31 cellular contexts compared by ENCODE assay signal in genomic region chr2:33018271-33018670, GRCh38.
A peak's percentile ranks its signal among the peaks of the same experiment; 100 is the strongest.
DNase-seq lines count a peak whose midpoint lies in the region; ATAC-seq and TF ChIP-seq lines count a peak whose summit lies in the region.
"Had no signal": no experiment of that assay in that cellular context is flagged by ENCODE, and none has a peak within 500 bp of the region (broad histone marks: within the 10 kb centered on the region; RNA-seq: fewer than 3 reads in every experiment).

No MANE protein-coding gene starts in this region.

- no peak for TF ChIP-seq RAD21 in IMR-90 (IDR thresholded peaks at IDR 0.05; ENCODE audit: low read length)

- H3K27me3 Mint-ChIP-seq in type B pancreatic cell = no peaks in the 10 kb centered on the region
- H3K27me3 Mint-ChIP-seq: progenitor cell of endocrine pancreas had no signal

- peaks cover 19% of the 10 kb centered on the region for H3K9me1 ChIP-seq in IMR-90 (ENCODE audit: insufficient read depth, low read length)

- H3K4me2 ChIP-seq in IMR-90 (ENCODE audit: low read depth, low read length) (no peak overlapping the region), mesenchymal stem cell (ENCODE audit: low read length, poor library complexity, severe bottlenecking) (no peak overlapping the region)

- peak overlapping the region; percentile 35 for H3K4me3 Mint-ChIP-seq in type B pancreatic cell
- H3K4me3 Mint-ChIP-seq: activated naive CD8-positive, alpha-beta T cell treated with anti-CD3 and anti-CD28 coated beads, Interleukin-2, amount 10 ng/mL, durations not matched to agents 7 days and 5 days; activated T-cell treated with anti-CD3 and anti-CD28 coated beads, Interleukin-2, amount 50 U/mL, for 24 hours; stimulated activated naive CD8-positive, alpha-beta T cell treated with anti-CD3 and anti-CD28 coated beads, Interleukin-15, amount 100 ng/mL, for 72 hours; T-helper 2 cell treated with Interferon-gamma antibody and Interleukin-4, amounts not matched to agents 5 μg/mL and 100 μg/mL, for 36 hours had no signal

- no TSS peak for BruUV-seq in IMR-90 (replicated peaks; lab: Mats Ljungman, UMichigan)

- WGBS in IMR-90 (ENCODE audit: extremely low coverage in 2 of 2, insufficient read length in 1 of 2), 2 experiments = 100% methylated on average over 2 of the region's 2 CpGs; no CpG with 5 or more reads in 1 of the 2 experiments
- 100% methylated on average over 2 of the region's 2 CpGs for WGBS in mesenchymal stem cell

- ATAC-seq in left ventricle myocardium superior (no peak), IMR-90 (ENCODE audit: low read depth) (no peak), HG02885 (IDR thresholded peaks at IDR 0.05; ENCODE audit: poor library complexity, unreplicated experiment) (no peak), HG03039 (IDR thresholded peaks at IDR 0.05; ENCODE audit: unreplicated experiment) (no peak)
- ATAC-seq: stimulated activated naive CD8-positive, alpha-beta T cell treated with anti-CD3 and anti-CD28 coated beads, Interleukin-15, amount 100 ng/mL, for 72 hours had no signal

- intact Hi-C loops in left ventricle myocardium inferior (cut with micrococcal nuclease) (no loop called here), left ventricle myocardium superior (cut with micrococcal nuclease) (no loop called here), IMR-90 (cut with micrococcal nuclease) (no loop called here)

- DNase-seq in left ventricle myocardium inferior (no peak), left ventricle myocardium superior (no peak), IMR-90 (no peak), mesenchymal stem cell (peak; percentile 7), type B pancreatic cell (ENCODE audit: extremely low spot score, unreplicated experiment) (no peak), NCI-H2107 (lab: John Stamatoyannopoulos, UW) (no peak)
- DNase-seq: activated CD4-positive, alpha-beta T cell treated with anti-CD3 and anti-CD28 coated beads for 4 hours; activated gamma-delta T cell; activated naive CD8-positive, alpha-beta T cell treated with anti-CD3 and anti-CD28 coated beads, Interleukin-2, amount 10 ng/mL, durations not matched to agents 7 days and 5 days; activated T-cell treated with anti-CD3 and anti-CD28 coated beads, Interleukin-2, amount 50 U/mL, for 24 hours; Calu3; DND-41; head of caudate nucleus; Kasumi-1; kidney glomerular epithelial cell; NCI-H146; NCI-H446 treated with DMSO at 0.1 percent for 48 hours; NCI-H82; stimulated activated CD8-positive, alpha-beta memory T cell treated with anti-CD3 and anti-CD28 coated beads, Interleukin-4, amount 100 ng/mL, for 48 hours; stimulated activated naive CD8-positive, alpha-beta T cell treated with anti-CD3 and anti-CD28 coated beads, Interleukin-15, amount 100 ng/mL, for 72 hours; thyroid gland had no signal

- H3K27ac ChIP-seq in left ventricle myocardium inferior (replicated peaks) (peak overlapping the region; percentile 64), IMR-90 (ENCODE audit: insufficient read depth, low read length) (peak overlapping the region; percentile 53; the same call in 1 of the 2 replicates), mesenchymal stem cell (ENCODE audit: low read length, poor library complexity, severe bottlenecking) (no peak overlapping the region)
- H3K27ac ChIP-seq: C4-2B, HL-60, RWPE1, thyroid gland had no signal

- H3K9me3 Mint-ChIP-seq in type B pancreatic cell = peaks cover 8% of the 10 kb centered on the region
- H3K9me3 Mint-ChIP-seq: activated T-cell treated with anti-CD3 and anti-CD28 coated beads, Interleukin-2, amount 50 U/mL, for 24 hours; stimulated activated naive CD8-positive, alpha-beta T cell treated with anti-CD3 and anti-CD28 coated beads, Interleukin-15, amount 100 ng/mL, for 72 hours; T-helper 2 cell treated with Interferon-gamma antibody and Interleukin-4, amounts not matched to agents 5 μg/mL and 100 μg/mL, for 36 hours had no signal

- H2BK120ac ChIP-seq in IMR-90 (ENCODE audit: low read depth, low read length) (peak overlapping the region; percentile 76), mesenchymal stem cell (ENCODE audit: low read depth, low read length) (peak overlapping the region; percentile 27)

- H2AK5ac ChIP-seq in IMR-90 (ENCODE audit: low read depth, low read length) (peak overlapping the region; percentile 66; the same call in 1 of the 2 replicates), mesenchymal stem cell (ENCODE audit: low read length, severe bottlenecking) (no peak overlapping the region)

- peak overlapping the region; percentile 52; the same call in 1 of the 2 replicates for H2BK20ac ChIP-seq in IMR-90 (ENCODE audit: low read depth, low read length)

- dilution Hi-C loops in IMR-90 (cut with HindIII; ENCODE audit: low sequenced_read_pairs, unreplicated experiment) = no loop called here

- TF ChIP-seq POLR2A in IMR-90 (IDR thresholded peaks at IDR 0.05; ENCODE audit: low read depth, low read length) = no peak

- H3K23ac ChIP-seq in IMR-90 (ENCODE audit: low read depth, low read length) (peak overlapping the region; percentile 82; the same call in 1 of the 2 replicates), mesenchymal stem cell (ENCODE audit: low read length in 2 of 2) (no peak overlapping the region)

- H3K4ac ChIP-seq in IMR-90 (ENCODE audit: low read depth, low read length) (peak overlapping the region; percentile 83), mesenchymal stem cell (ENCODE audit: low read depth in 1 of 2, low read length in 2 of 2) (no peak overlapping the region)

- H3K79me1 ChIP-seq in IMR-90 (ENCODE audit: low read depth in 1 of 2, low read length in 2 of 2) (peaks cover 25 to 66% of the 10 kb centered on the region in 2 experiments), mesenchymal stem cell (replicated peaks; ENCODE audit: low read length, poor library complexity, severe bottlenecking) (no peaks in the 10 kb centered on the region)

- peak overlapping the region; percentile 57 for H2AK9ac ChIP-seq in IMR-90 (replicated peaks; ENCODE audit: low read depth, low read length, poor library complexity)

- H3K27me3 ChIP-seq in left ventricle myocardium inferior (ENCODE audit: low read depth) (no peaks in the 10 kb centered on the region), IMR-90 (ENCODE audit: control insufficient read depth, insufficient read depth, low read length) (no peaks in the 10 kb centered on the region), mesenchymal stem cell (ENCODE audit: control insufficient read depth in 1 of 2, insufficient read depth in 1 of 2, low read length in 2 of 2) (no peaks in the 10 kb centered on the region)
- H3K27me3 ChIP-seq: thyroid gland had no signal

- H3K14ac ChIP-seq in IMR-90 (replicated peaks; ENCODE audit: low read depth, low read length) = peak overlapping the region; percentile 78; the same call in 1 of the 2 replicates
- no peak overlapping the region for H3K14ac ChIP-seq in mesenchymal stem cell (ENCODE audit: low read length in 2 of 2)

- peak overlapping the region in 1 of 2 experiments; percentile 71 for H2BK12ac ChIP-seq in mesenchymal stem cell (ENCODE audit: low read length in 2 of 2)

- H3K4me3 ChIP-seq in left ventricle myocardium inferior = no peak overlapping the region
- no peak overlapping the region for H3K4me3 ChIP-seq in IMR-90 (ENCODE audit: insufficient read depth, low read depth, low read length)
- H3K4me3 ChIP-seq in mesenchymal stem cell (ENCODE audit: insufficient read depth in 1 of 2, low read depth in 1 of 2, low read length in 2 of 2) = no peak overlapping the region
- H3K4me3 ChIP-seq: HAP-1, lung, skin epidermis, thyroid gland had no signal

- H3K56ac ChIP-seq in IMR-90 (ENCODE audit: extremely low read depth, insufficient read depth, low read length) = no peak overlapping the region

- no peaks in the 10 kb centered on the region for H3K36me3 ChIP-seq in left ventricle myocardium inferior
- no peaks in the 10 kb centered on the region for H3K36me3 ChIP-seq in IMR-90 (ENCODE audit: control insufficient read depth, insufficient read depth, low read length)
- H3K36me3 ChIP-seq in mesenchymal stem cell (ENCODE audit: control insufficient read depth in 1 of 2, insufficient read depth in 2 of 2, low read depth in 1 of 2, low read length in 2 of 2) = no peaks in the 10 kb centered on the region
- H3K36me3 ChIP-seq: HAP-1, thyroid gland had no signal

- in situ Hi-C loops in IMR-90 (cut with MboI; ENCODE audit: low sequenced_read_pairs) = no loop called here

- H4K8ac ChIP-seq in IMR-90 (ENCODE audit: low read depth in 2 of 2, low read length in 2 of 2) (peak overlapping the region in 1 of 2 experiments; percentile 60; a peak in 2 of 4 replicates), mesenchymal stem cell (ENCODE audit: low read length) (peak overlapping the region; percentile 56)

- H2AFZ ChIP-seq in IMR-90 (replicated peaks; ENCODE audit: low read length, poor library complexity) (peak overlapping the region; percentile 37), mesenchymal stem cell (ENCODE audit: low read depth, low read length) (no peak overlapping the region)

- H3K4me1 ChIP-seq in left ventricle myocardium inferior (peaks cover 70% of the 10 kb centered on the region), IMR-90 (ENCODE audit: control insufficient read depth, insufficient read depth, low read length) (peaks cover 29% of the 10 kb centered on the region), mesenchymal stem cell (ENCODE audit: control insufficient read depth, insufficient read depth, low read depth, low read length) (no peaks in the 10 kb centered on the region)
- H3K4me1 ChIP-seq: HAP-1, thyroid gland had no signal

- H2BK15ac ChIP-seq in IMR-90 (ENCODE audit: low read depth, low read length) (peak overlapping the region; percentile 90), mesenchymal stem cell (ENCODE audit: low read depth, poor library complexity, severe bottlenecking) (peak overlapping the region; percentile 45)

- H3K9ac ChIP-seq in IMR-90 (ENCODE audit: low read depth, low read length) (no peak overlapping the region), mesenchymal stem cell (ENCODE audit: low read length) (no peak overlapping the region)

- H3K9me3 ChIP-seq in left ventricle myocardium inferior (replicated peaks) (no peaks in the 10 kb centered on the region), IMR-90 (ENCODE audit: control insufficient read depth, insufficient read depth, low read length) (no peaks in the 10 kb centered on the region), mesenchymal stem cell (ENCODE audit: control insufficient read depth, low read length) (no peaks in the 10 kb centered on the region)
- H3K9me3 ChIP-seq: HAP-1, thyroid gland had no signal

- H3K27ac Mint-ChIP-seq in type B pancreatic cell = no peak overlapping the region
- H3K27ac Mint-ChIP-seq: activated naive CD8-positive, alpha-beta T cell treated with anti-CD3 and anti-CD28 coated beads, Interleukin-2, amount 10 ng/mL, durations not matched to agents 7 days and 5 days; activated T-cell treated with anti-CD3 and anti-CD28 coated beads, Interleukin-2, amount 50 U/mL, for 24 hours; progenitor cell of endocrine pancreas; stimulated activated naive CD8-positive, alpha-beta T cell treated with anti-CD3 and anti-CD28 coated beads, Interleukin-15, amount 100 ng/mL, for 72 hours; T-helper 2 cell treated with Interferon-gamma antibody and Interleukin-4, amounts not matched to agents 5 μg/mL and 100 μg/mL, for 36 hours had no signal

- H3K4me1 Mint-ChIP-seq in type B pancreatic cell (ENCODE audit: unreplicated experiment) = peaks cover 60% of the 10 kb centered on the region
- H3K4me1 Mint-ChIP-seq: activated naive CD8-positive, alpha-beta T cell treated with anti-CD3 and anti-CD28 coated beads, Interleukin-2, amount 10 ng/mL, durations not matched to agents 7 days and 5 days; stimulated activated naive CD8-positive, alpha-beta T cell treated with anti-CD3 and anti-CD28 coated beads, Interleukin-15, amount 100 ng/mL, for 72 hours had no signal

- H4K5ac ChIP-seq in IMR-90 (ENCODE audit: low read depth, low read length) = peak overlapping the region; percentile 70; the same call in 1 of the 2 replicates

- H4K91ac ChIP-seq in IMR-90 (ENCODE audit: insufficient read depth, low read depth, low read length) (peak overlapping the region; percentile 68), mesenchymal stem cell (ENCODE audit: low read length) (peak overlapping the region; percentile 86)

- POLR2A ChIA-PET in IMR-90 (lab: Charles Lee; ENCODE audit: unreplicated experiment) = no interaction called here

- no peaks in the 10 kb centered on the region for H4K20me1 ChIP-seq in IMR-90 (ENCODE audit: insufficient read depth, low read length)

- no peak overlapping the region for H2BK5ac ChIP-seq in IMR-90 (ENCODE audit: low read depth, low read length, poor library complexity, severe bottlenecking)
- H2BK5ac ChIP-seq in mesenchymal stem cell (ENCODE audit: low read depth, low read length, poor library complexity, severe bottlenecking) = no peak overlapping the region

- TF ChIP-seq CTCF in left ventricle myocardium inferior (IDR thresholded peaks at IDR 0.05; ENCODE audit: borderline replicate concordance) = no peak
- TF ChIP-seq CTCF in IMR-90 (conservative IDR thresholded peaks at IDR 0.05; ENCODE audit: low read depth, low read length) = no peak
- TF ChIP-seq CTCF in type B pancreatic cell (conservative IDR thresholded peaks at IDR 0.05) = peak; percentile 31

- H3K18ac ChIP-seq in IMR-90 (ENCODE audit: low read depth, low read length) = peak overlapping the region; percentile 37; the same call in 1 of the 2 replicates
- peak overlapping the region; percentile 37 to 94 for H3K18ac ChIP-seq in mesenchymal stem cell (ENCODE audit: low read depth in 1 of 2, low read length in 2 of 2)

- peaks cover 5% of the 10 kb centered on the region for H3K36me3 Mint-ChIP-seq in type B pancreatic cell
- H3K36me3 Mint-ChIP-seq: activated naive CD8-positive, alpha-beta T cell treated with anti-CD3 and anti-CD28 coated beads, Interleukin-2, amount 10 ng/mL, durations not matched to agents 7 days and 5 days had no signal

- CTCF ChIA-PET in IMR-90 (lab: Yijun Ruan, JAX) = interaction anchor here (0.9 kb wide), 1 partner anchor 15 kb away, joined by 8 read pairs; no protein-coding TSS in a partner anchor
